ENCODE assay signal across 30 cellular contexts in genomic region chr2:121880283-121880682, GRCh38.
"Had no signal": no experiment of that assay in that cellular context is flagged by ENCODE, and none has a peak within 500 bp of the region (broad histone marks: within the 10 kb centered on the region; RNA-seq: fewer than 3 reads in every experiment).

No MANE protein-coding gene starts in this region.

- H3K4me3 ChIP-seq: adrenal gland, body of pancreas, esophagus muscularis mucosa, gastrocnemius medialis had no signal

- ATAC-seq: activated CD4-positive, alpha-beta T cell treated with anti-CD3 and anti-CD28 coated beads for 36 hours; activated CD8-positive, alpha-beta memory T cell treated with anti-CD3 and anti-CD28 coated beads, Interleukin-2, amount 10 ng/mL, durations not matched to agents 7 days and 5 days; activated CD8-positive, alpha-beta T cell treated with anti-CD3 and anti-CD28 coated beads, Interleukin-2, amount 10 ng/mL, durations not matched to agents 7 days and 5 days; activated naive CD8-positive, alpha-beta T cell treated with anti-CD3 and anti-CD28 coated beads, Interleukin-2, amount 50 U/mL, for 24 hours; body of pancreas; effector memory CD8-positive, alpha-beta T cell; foreskin keratinocyte; gastrocnemius medialis; T-helper 17 cell had no signal

- DNase-seq: activated CD4-positive, alpha-beta memory T cell treated with anti-CD3 and anti-CD28 coated beads for 36 hours; activated CD4-positive, alpha-beta T cell treated with anti-CD3 and anti-CD28 coated beads for 36 hours; activated CD4-positive, alpha-beta T cell treated with anti-CD3 and anti-CD28 coated beads, Interleukin-2, amount 10 ng/mL, durations not matched to agents 24 days and 14 days; activated CD4-positive, CD25-positive, alpha-beta regulatory T cell; activated CD4-positive, CD25-positive, alpha-beta regulatory T cell treated with anti-CD3 and anti-CD28 coated beads, Interleukin-2, amount 50 U/mL, for 72 hours; activated CD8-positive, alpha-beta memory T cell treated with anti-CD3 and anti-CD28 coated beads, Interleukin-2, amount 10 ng/mL, durations not matched to agents 7 days and 5 days; activated CD8-positive, alpha-beta memory T cell treated with anti-CD3 and anti-CD28 coated beads, Interleukin-2, amount 50 U/mL, for 4 hours; activated CD8-positive, alpha-beta T cell treated with anti-CD3 and anti-CD28 coated beads, Interleukin-2, amount 10 ng/mL, durations not matched to agents 7 days and 5 days; activated effector memory CD4-positive, alpha-beta T cell treated with anti-CD3 and anti-CD28 coated beads, Interleukin-2, amount 50 U/mL, for 16 hours; activated naive CD4-positive, alpha-beta T cell treated with anti-CD3 and anti-CD28 coated beads for 36 hours; activated naive CD8-positive, alpha-beta T cell treated with anti-CD3 and anti-CD28 coated beads for 36 hours; activated naive CD8-positive, alpha-beta T cell treated with anti-CD3 and anti-CD28 coated beads, Interleukin-2, amount 50 U/mL, for 24 hours; activated T-cell treated with anti-CD3 and anti-CD28 coated beads, Interleukin-2, amount 50 U/mL, for 1 hour; activated T-cell treated with anti-CD3 and anti-CD28 coated beads, Interleukin-2, amount 50 U/mL, for 48 hours; adrenal gland; amygdala; aorta; body of pancreas; caudate nucleus; cortex of kidney; dermis blood vessel endothelial cell; effector CD4-positive, alpha-beta T cell; effector memory CD8-positive, alpha-beta T cell; erythroblast; foreskin keratinocyte; gastrocnemius medialis; glutamatergic neuron; T-helper 1 cell; T-helper 17 cell had no signal

- H3K9me3 ChIP-seq: adrenal gland, body of pancreas, esophagus muscularis mucosa, gastrocnemius medialis had no signal

- H3K36me3 ChIP-seq: adrenal gland, esophagus muscularis mucosa, gastrocnemius medialis had no signal

- H3K4me1 ChIP-seq: adrenal gland, body of pancreas, foreskin keratinocyte, gastrocnemius medialis had no signal

- H3K27ac ChIP-seq: adrenal gland, body of pancreas, esophagus muscularis mucosa, foreskin keratinocyte, gastrocnemius medialis had no signal

- H3K27me3 ChIP-seq: adrenal gland, body of pancreas, esophagus muscularis mucosa, foreskin keratinocyte, gastrocnemius medialis had no signal
